In the genomic region with DNA sequence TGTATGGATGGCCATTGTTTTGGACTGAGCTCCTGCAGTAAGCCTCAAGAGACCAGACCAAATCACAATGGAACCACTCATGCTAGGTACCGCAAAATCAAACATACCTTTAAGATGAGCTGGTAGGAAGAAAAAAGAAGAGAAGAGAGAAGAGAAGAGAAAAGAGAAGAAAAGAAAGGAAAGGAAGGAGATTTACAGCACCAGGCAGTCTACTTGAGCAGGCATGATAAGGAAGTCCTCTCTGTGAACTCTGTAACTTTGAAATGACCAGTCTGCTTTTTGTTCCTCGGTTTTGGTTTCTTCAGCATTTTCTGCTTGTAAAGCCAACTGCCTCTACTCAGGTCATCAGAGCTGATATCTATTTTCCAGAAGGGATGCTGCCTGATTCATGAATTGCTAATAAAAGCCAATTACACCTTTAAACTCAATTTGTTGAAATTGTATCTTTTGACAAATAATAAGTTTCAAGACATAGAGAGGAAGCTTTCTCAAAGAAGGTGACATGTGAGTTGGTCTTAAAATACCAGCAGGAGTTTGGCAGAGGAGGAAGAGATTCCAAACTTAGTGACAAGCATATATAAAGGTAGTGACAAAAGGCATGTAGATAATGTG, we compare ENCODE assay signal across 1 cellular context.
TF ChIP-seq lines count a peak whose summit lies in the region.

No MANE protein-coding gene starts in this region.

TF ChIP-seq in HEK293, 187 proteins besides CTCF, POLR2A, EP300 and RAD21 (continued from another document):
- TF ChIP-seq, protein P1, sequence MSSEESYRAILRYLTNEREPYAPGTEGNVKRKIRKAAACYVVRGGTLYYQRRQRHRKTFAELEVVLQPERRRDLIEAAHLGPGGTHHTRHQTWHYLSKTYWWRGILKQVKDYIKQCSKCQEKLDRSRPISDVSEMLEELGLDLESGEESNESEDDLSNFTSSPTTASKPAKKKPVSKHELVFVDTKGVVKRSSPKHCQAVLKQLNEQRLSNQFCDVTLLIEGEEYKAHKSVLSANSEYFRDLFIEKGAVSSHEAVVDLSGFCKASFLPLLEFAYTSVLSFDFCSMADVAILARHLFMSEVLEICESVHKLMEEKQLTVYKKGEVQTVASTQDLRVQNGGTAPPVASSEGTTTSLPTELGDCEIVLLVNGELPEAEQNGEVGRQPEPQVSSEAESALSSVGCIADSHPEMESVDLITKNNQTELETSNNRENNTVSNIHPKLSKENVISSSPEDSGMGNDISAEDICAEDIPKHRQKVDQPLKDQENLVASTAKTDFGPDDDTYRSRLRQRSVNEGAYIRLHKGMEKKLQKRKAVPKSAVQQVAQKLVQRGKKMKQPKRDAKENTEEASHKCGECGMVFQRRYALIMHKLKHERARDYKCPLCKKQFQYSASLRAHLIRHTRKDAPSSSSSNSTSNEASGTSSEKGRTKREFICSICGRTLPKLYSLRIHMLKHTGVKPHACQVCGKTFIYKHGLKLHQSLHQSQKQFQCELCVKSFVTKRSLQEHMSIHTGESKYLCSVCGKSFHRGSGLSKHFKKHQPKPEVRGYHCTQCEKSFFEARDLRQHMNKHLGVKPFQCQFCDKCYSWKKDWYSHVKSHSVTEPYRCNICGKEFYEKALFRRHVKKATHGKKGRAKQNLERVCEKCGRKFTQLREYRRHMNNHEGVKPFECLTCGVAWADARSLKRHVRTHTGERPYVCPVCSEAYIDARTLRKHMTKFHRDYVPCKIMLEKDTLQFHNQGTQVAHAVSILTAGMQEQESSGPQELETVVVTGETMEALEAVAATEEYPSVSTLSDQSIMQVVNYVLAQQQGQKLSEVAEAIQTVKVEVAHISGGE (tag by site-specific recombination; conservative IDR thresholded peaks at IDR 0.05; ENCODE audit: low read depth): no peak
